21 cellular contexts compared by ENCODE assay signal in genomic region chr10:44933922-44934321, GRCh38. TPM values are rescaled to one million over a fixed set of nuclear protein-coding genes. Genes with fewer than 3 reads are reported as not detected.
"Had no signal": no experiment of that assay in that cellular context is flagged by ENCODE, and none has a peak within 500 bp of the region (broad histone marks: within the 10 kb centered on the region; RNA-seq: fewer than 3 reads in every experiment).

No MANE protein-coding gene starts in this region.

- H3K4me3 ChIP-seq: lung, ovary, skin epidermis, suprapubic skin had no signal

- H3K27ac ChIP-seq: ovary, suprapubic skin had no signal

- H3K9me3 ChIP-seq: ovary, suprapubic skin had no signal

- H3K27me3 ChIP-seq: ovary, suprapubic skin had no signal

- DNase-seq: activated CD4-positive, alpha-beta memory T cell treated with anti-CD3 and anti-CD28 coated beads, Interleukin-2, amount 10 ng/mL, durations not matched to agents 7 days and 5 days; activated CD4-positive, alpha-beta T cell treated with anti-CD3 and anti-CD28 coated beads for 4 hours; activated gamma-delta T cell; activated T-cell treated with anti-CD3 and anti-CD28 coated beads, Interleukin-2, amount 50 U/mL, for 72 hours; central memory CD4-positive, alpha-beta T cell; cortex of kidney; effector memory CD4-positive, alpha-beta T cell; foreskin melanocyte; immature natural killer cell; ovary; stimulated activated CD4-positive, alpha-beta T cell treated with anti-CD3 and anti-CD28 coated beads, Interleukin-4, amount 100 ng/mL, for 4 hours had no signal

- ATAC-seq: activated naive CD4-positive, alpha-beta T cell treated with anti-CD3 and anti-CD28 coated beads, Interleukin-2, amount 50 U/mL, for 72 hours; activated T-cell treated with anti-CD3 and anti-CD28 coated beads, Interleukin-2, amount 50 U/mL, for 72 hours; left cardiac atrium had no signal

- H3K36me3 ChIP-seq: ovary, suprapubic skin had no signal

RNA-seq across cellular contexts. Expression of gene TMEM72, which starts 22.8 kb away (rescaled TPM):
- total RNA-seq: activated CD4-positive, alpha-beta memory T cell treated with anti-CD3 and anti-CD28 coated beads, Interleukin-2, amount 10 ng/mL, durations not matched to agents 7 days and 5 days; activated naive CD4-positive, alpha-beta T cell treated with anti-CD3 and anti-CD28 coated beads, Interleukin-2, amount 50 U/mL, for 72 hours; activated T-cell treated with anti-CD3 and anti-CD28 coated beads, Interleukin-2, amount 50 U/mL, for 72 hours; fibroblast of lung; neural crest cell; ovary; suprapubic skin; T-helper 2 cell treated with Interferon-gamma antibody and Interleukin-4, amounts not matched to agents 100 ng/mL and 5 ng/mL, for 36 hours; urinary bladder; WTC11 had no signal
- polyA plus RNA-seq: fibroblast of lung, immature natural killer cell, urinary bladder had no signal

RNA-seq across cellular contexts. Expression of gene DEPP1, which starts 44.7 kb away (rescaled TPM):
- polyA plus RNA-seq: immature natural killer cell had no signal
